In the genomic region with DNA sequence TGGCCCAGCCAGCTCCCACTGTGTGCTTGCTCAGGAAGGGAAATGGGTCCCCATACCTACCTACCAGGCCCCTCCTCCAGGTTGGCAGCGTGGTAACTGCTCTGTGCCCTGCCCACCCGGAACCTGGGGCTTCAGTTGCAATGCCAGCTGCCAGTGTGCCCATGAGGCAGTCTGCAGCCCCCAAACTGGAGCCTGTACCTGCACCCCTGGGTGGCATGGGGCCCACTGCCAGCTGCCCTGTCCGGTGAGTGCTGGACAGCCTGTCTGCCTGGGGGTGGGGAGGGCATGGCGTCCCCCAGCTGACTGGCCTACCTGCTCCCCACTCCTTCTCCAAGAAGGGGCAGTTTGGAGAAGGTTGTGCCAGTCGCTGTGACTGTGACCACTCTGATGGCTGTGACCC, we compare ENCODE assay signal across 19 cellular contexts. TPM values are rescaled to one million over a fixed set of nuclear protein-coding genes. Genes with fewer than 3 reads are reported as not detected.
"Had no signal": no experiment of that assay in that cellular context is flagged by ENCODE, and none has a peak within 500 bp of the region (broad histone marks: within the 10 kb centered on the region; RNA-seq: fewer than 3 reads in every experiment).

No MANE protein-coding gene starts in this region.

- FAIRE-seq: astrocyte had no signal

- H3K27me3 ChIP-seq: brain microvascular endothelial cell had no signal

- H3K9me3 ChIP-seq: esophagus squamous epithelium had no signal

- H3K4me3 ChIP-seq: coronary artery, esophagus squamous epithelium had no signal

- H3K36me3 ChIP-seq: WERI-Rb-1 had no signal

- DNase-seq: activated B cell treated with CpG ODN at 0.5 μM for 24 hours, amniotic stem cell, brain microvascular endothelial cell, esophagus squamous epithelium, foreskin melanocyte, T1000 had no signal

- ATAC-seq: activated CD4-positive, CD25-positive, alpha-beta regulatory T cell treated with anti-CD3 and anti-CD28 coated beads, Interleukin-2, amount 50 U/mL, for 24 hours had no signal

- H3K27ac ChIP-seq: brain microvascular endothelial cell, coronary artery, esophagus squamous epithelium, WERI-Rb-1 had no signal

RNA-seq across cellular contexts. Expression of gene LRRC71, which starts 10.8 kb away (rescaled TPM):
- total RNA-seq: activated B cell treated with CpG ODN at 0.5 μM for 24 hours; activated CD8-positive, alpha-beta T cell treated with anti-CD3 and anti-CD28 coated beads for 36 hours; activated T-cell treated with anti-CD3 and anti-CD28 coated beads, Interleukin-2, amount 50 U/mL, for 4 hours; activated T-helper 17 cell treated with anti-CD3 and anti-CD28 coated beads, Interleukin-2, amount 50 U/mL, for 72 hours; bronchial epithelial cell; cardiac septum; esophagus squamous epithelium; fibroblast of lung; fibroblast of villous mesenchyme; T-helper 17 cell had no signal

RNA-seq across cellular contexts. Expression of gene PEAR1, which starts 16.2 kb away (rescaled TPM):
- total RNA-seq: activated B cell treated with CpG ODN at 0.5 μM for 24 hours; activated T-helper 17 cell treated with anti-CD3 and anti-CD28 coated beads, Interleukin-2, amount 50 U/mL, for 72 hours had no signal

RNA-seq across cellular contexts. Expression of gene NTRK1, which starts 49.0 kb away (rescaled TPM):
- total RNA-seq: bronchial epithelial cell, dermis blood vessel endothelial cell, fibroblast of lung, fibroblast of villous mesenchyme had no signal
- polyA plus RNA-seq: fibroblast of lung had no signal

RNA-seq across cellular contexts. Expression of gene INSRR, which starts 50.8 kb away (rescaled TPM):
- total RNA-seq: activated B cell treated with CpG ODN at 0.5 μM for 24 hours, bronchial epithelial cell, dermis blood vessel endothelial cell, esophagus squamous epithelium, fibroblast of lung, fibroblast of villous mesenchyme, T-helper 17 cell had no signal
- polyA plus RNA-seq: fibroblast of lung had no signal
